ENCODE assay signal across 16 cellular contexts in genomic region chr2:216663846-216664245, GRCh38. TPM values are rescaled to one million over a fixed set of nuclear protein-coding genes. Genes with fewer than 3 reads are reported as not detected.
A peak's percentile ranks its signal among the peaks of the same experiment; 100 is the strongest.
DNase-seq lines count a peak whose midpoint lies in the region; ATAC-seq, FAIRE-seq and TF ChIP-seq lines count a peak whose summit lies in the region.
"Had no signal": no experiment of that assay in that cellular context is flagged by ENCODE, and none has a peak within 500 bp of the region (broad histone marks: within the 10 kb centered on the region; RNA-seq: fewer than 3 reads in every experiment).

No MANE protein-coding gene starts in this region.

- no peak overlapping the region for H3K56ac ChIP-seq in H1 (replicated peaks; ENCODE audit: insufficient read length, low read depth, low read length)

- H2BK20ac ChIP-seq in H1 (ENCODE audit: low read length), result no peak overlapping the region

- H3K27ac ChIP-seq in mammary epithelial cell (ENCODE audit: insufficient read depth, low read depth, low read length), result no peak overlapping the region
- no peak overlapping the region for H3K27ac ChIP-seq in breast epithelium
- H3K27ac ChIP-seq in HCT116 (ENCODE audit: low read depth, low read length), result no peak overlapping the region
- H3K27ac ChIP-seq in H1 (ENCODE audit: low read depth, low read length), result no peak overlapping the region
- no peak overlapping the region for H3K27ac ChIP-seq in osteoblast (ENCODE audit: low read depth, low read length)
- H3K27ac ChIP-seq: 22Rv1 had no signal

- ATAC-seq in HCT116, result no peak
- no peak for ATAC-seq in GM18519 (IDR thresholded peaks at IDR 0.05; ENCODE audit: low FRiP score, unreplicated experiment)
- no peak for ATAC-seq in stimulated activated memory B cell treated with anti-CD40 and anti-IgM and Interleukin-4, amounts not matched to agents 10 μg/mL and 1 μg/mL and 100 μg/mL, for 72 hours

- H3K9ac ChIP-seq in mammary epithelial cell (ENCODE audit: insufficient read depth, low read length) (no peak overlapping the region), HCT116 (ENCODE audit: low read length) (no peak overlapping the region), H1 (replicated peaks in 1 of 4; ENCODE audit: extremely low read depth in 1 of 4, low read depth in 3 of 4, low read length in 3 of 4) (no peak overlapping the region)

- no peaks in the 10 kb centered on the region for H3K27me3 ChIP-seq in mammary epithelial cell (ENCODE audit: insufficient read depth, low read length)
- H3K27me3 ChIP-seq in breast epithelium, result no peaks in the 10 kb centered on the region
- H3K27me3 ChIP-seq in HCT116 (ENCODE audit: insufficient read depth, low read length), result no peaks in the 10 kb centered on the region
- H3K27me3 ChIP-seq in H1 (replicated peaks in 1 of 4; ENCODE audit: control insufficient read depth in 3 of 4, extremely low read depth in 1 of 4, insufficient read depth in 3 of 4, low read length in 3 of 4), result no peaks in the 10 kb centered on the region
- peaks cover 6% of the 10 kb centered on the region for H3K27me3 ChIP-seq in osteoblast (ENCODE audit: insufficient read depth, low read length)

- H4K5ac ChIP-seq in H1 (ENCODE audit: insufficient read length, low read depth, low read length), result no peak overlapping the region

- TF ChIP-seq POLR2A in breast epithelium (IDR thresholded peaks at IDR 0.05), result no peak
- no peak for TF ChIP-seq POLR2A in HCT116 (IDR thresholded peaks at IDR 0.05; ENCODE audit: borderline replicate concordance, extremely low read depth, insufficient read depth, insufficient read length)
- TF ChIP-seq POLR2A in H1 (IDR thresholded peaks at IDR 0.05; ENCODE audit: control extremely low read depth in 1 of 2, low read depth in 2 of 2, low read length in 2 of 2), result no peak

- H3K23me2 ChIP-seq in H1 (ENCODE audit: low read depth, low read length), result no peaks in the 10 kb centered on the region

- peak overlapping the region; percentile 1; the same call in 1 of the 2 replicates for H4K8ac ChIP-seq in H1 (ENCODE audit: extremely low read depth, insufficient read depth, low read length)

- H2AK5ac ChIP-seq in H1 (ENCODE audit: low read depth, low read length), result no peak overlapping the region

- no peak overlapping the region for H2BK120ac ChIP-seq in H1 (replicated peaks; ENCODE audit: low read depth, low read length)

- intact Hi-C loops in mammary epithelial cell (cut with micrococcal nuclease), result loop anchor here (10.0 kb wide), 1 partner anchor 449 kb away; no protein-coding TSS in a partner anchor
- intact Hi-C loops in breast epithelium (cut with DNase I; ENCODE audit: low total_unique reads), result loop anchor here (10.0 kb wide), 1 partner anchor 559 kb away; the partner anchor contains the start of gene XRCC5
- intact Hi-C loops in HCT116 (cut with micrococcal nuclease), result loop anchor here (10.0 kb wide), 1 partner anchor 629 kb away; no protein-coding TSS in a partner anchor

- no peak for FAIRE-seq in H1 (lab: Jason Lieb, UNC)
- FAIRE-seq: GM12878, GM18507 had no signal

- RAD21 ChIA-PET in HCT116 (lab: Charles Lee; ENCODE audit: low non-redundant PET in 1 of 2, low total read pairs in 2 of 2, uncharacterized antibody in 2 of 2, unreplicated experiment in 2 of 2), result no interaction called here

- H3K79me2 ChIP-seq in mammary epithelial cell (ENCODE audit: insufficient read depth, low read length) (peaks cover 14% of the 10 kb centered on the region), HCT116 (ENCODE audit: insufficient read depth, low read length) (no peaks in the 10 kb centered on the region), H1 (ENCODE audit: control insufficient read depth in 1 of 2, insufficient read depth in 2 of 2, low read length in 2 of 2) (peaks cover 0 to 6% of the 10 kb centered on the region in 2 experiments; a peak in 1 of 4 replicates), osteoblast (ENCODE audit: insufficient read depth, low read length) (peaks cover 2% of the 10 kb centered on the region)

- H2AFZ ChIP-seq in mammary epithelial cell (ENCODE audit: low read depth, low read length) (no peak overlapping the region), HCT116 (ENCODE audit: low read depth, low read length, poor library complexity, severe bottlenecking) (no peak overlapping the region), H1 (ENCODE audit: low read length) (no peak overlapping the region), osteoblast (ENCODE audit: low read length) (no peak overlapping the region)

- H3K36me3 ChIP-seq in mammary epithelial cell (ENCODE audit: insufficient read depth, low read length) (peaks cover 15% of the 10 kb centered on the region), breast epithelium (no peaks in the 10 kb centered on the region), HCT116 (ENCODE audit: control insufficient read depth in 1 of 2, insufficient read depth in 2 of 2, low read length in 2 of 2) (peaks cover 0 to 6% of the 10 kb centered on the region in 2 experiments; a peak in 1 of 4 replicates), H1 (ENCODE audit: control insufficient read depth in 2 of 4, insufficient read depth in 4 of 4, low read length in 3 of 4) (peaks cover 6 to 25% (median 18%) of the 10 kb centered on the region in 4 experiments; a peak in 7 of 8 replicates), osteoblast (ENCODE audit: insufficient read depth, low read length) (peaks cover 15% of the 10 kb centered on the region)

- H3K4ac ChIP-seq in H1 (replicated peaks; ENCODE audit: insufficient read length, low read depth, low read length), result no peak overlapping the region

- H3K4me1 ChIP-seq in mammary epithelial cell (ENCODE audit: insufficient read depth, low read length), result peaks cover 45% of the 10 kb centered on the region
- peaks cover 0 to 9% of the 10 kb centered on the region in 2 donors for H3K4me1 ChIP-seq in breast epithelium
- H3K4me1 ChIP-seq in HCT116 (ENCODE audit: control insufficient read depth in 1 of 2, insufficient read depth in 2 of 2, low read length in 2 of 2), result no peaks in the 10 kb centered on the region
- peaks cover 0 to 13% (median 10%) of the 10 kb centered on the region in 4 experiments; a peak in 6 of 7 replicates for H3K4me1 ChIP-seq in H1 (replicated peaks in 1 of 4; ENCODE audit: control insufficient read depth in 3 of 4, insufficient read depth in 4 of 4, low read length in 3 of 4)
- H3K4me1 ChIP-seq in osteoblast (ENCODE audit: insufficient read depth, low read length), result peaks cover 14% of the 10 kb centered on the region

- H3K14ac ChIP-seq in H1 (ENCODE audit: insufficient read length), result no peak overlapping the region

- WGBS in mammary epithelial cell (ENCODE audit: low coverage, missing lambda C conversion rate), result 96% methylated on average over 6 of the region's 18 CpGs
- 95% methylated on average over 16 of the region's 18 CpGs; no CpG with 5 or more reads in 1 of the 2 experiments for WGBS in H1 (ENCODE audit: extremely low coverage in 1 of 2, insufficient coverage in 1 of 2, insufficient read length in 1 of 2, insufficient replicate concordance in 2 of 2, low coverage in 1 of 2, low lambda C conversion rate in 2 of 2, missing lambda C conversion rate in 1 of 2), 2 experiments

- H3K9me3 Mint-ChIP-seq in stimulated activated memory B cell treated with anti-CD40 and anti-IgM and Interleukin-4, amounts not matched to agents 10 μg/mL and 1 μg/mL and 100 μg/mL, for 72 hours, result no peaks in the 10 kb centered on the region
- H3K9me3 Mint-ChIP-seq: CD4-positive, alpha-beta T cell had no signal

- TF ChIP-seq CTCF in mammary epithelial cell (conservative IDR thresholded peaks at IDR 0.05 in 1 of 2, IDR thresholded peaks at IDR 0.05 in 1 of 2; ENCODE audit: extremely low read depth in 1 of 2, insufficient read depth in 1 of 2, low read depth in 1 of 2, low read length in 2 of 2) (no peak), breast epithelium (IDR thresholded peaks at IDR 0.05) (no peak), HCT116 (IDR thresholded peaks at IDR 0.05 in 2 of 3, conservative IDR thresholded peaks at IDR 0.05 in 1 of 3; ENCODE audit: borderline replicate concordance in 1 of 3, insufficient read depth in 1 of 3, low read depth in 2 of 3, low read length in 2 of 3) (no peak), H1 (IDR thresholded peaks at IDR 0.05; ENCODE audit: control extremely low read depth in 1 of 3, insufficient read depth in 1 of 3, low read depth in 1 of 3, low read length in 3 of 3) (no peak), osteoblast (IDR thresholded peaks at IDR 0.05; ENCODE audit: extremely low read depth, low read depth, low read length) (no peak)

- no peak overlapping the region for H3K27ac Mint-ChIP-seq in stimulated activated memory B cell treated with anti-CD40 and anti-IgM and Interleukin-4, amounts not matched to agents 10 μg/mL and 1 μg/mL and 100 μg/mL, for 72 hours
- H3K27ac Mint-ChIP-seq: CD4-positive, alpha-beta T cell had no signal

- H3K4me1 Mint-ChIP-seq in stimulated activated memory B cell treated with anti-CD40 and anti-IgM and Interleukin-4, amounts not matched to agents 10 μg/mL and 1 μg/mL and 100 μg/mL, for 72 hours, result peaks cover 5% of the 10 kb centered on the region

- POLR2A ChIA-PET in HCT116 (lab: Charles Lee), result no interaction called here
- POLR2A ChIA-PET in H1 (lab: Charles Lee; ENCODE audit: partially characterized antibody), result interaction anchor here (0.5 to 3.7 kb wide), 6 partner anchors 10 to 357 kb away, joined by 3 to 18 read pairs (median 4); partner anchors contain the start of gene RPL37A

- H2BK5ac ChIP-seq in H1 (ENCODE audit: low read depth, low read length), result no peak overlapping the region

- no peak overlapping the region for H2BK15ac ChIP-seq in H1 (ENCODE audit: low read length)

- in situ Hi-C loops in mammary epithelial cell (cut with MboI; ENCODE audit: low sequenced_read_pairs in 2 of 2), result no loop called here

- H3K9me3 ChIP-seq in mammary epithelial cell (replicated peaks; ENCODE audit: insufficient read depth, low read length), result no peaks in the 10 kb centered on the region
- H3K9me3 ChIP-seq in breast epithelium, result no peaks in the 10 kb centered on the region
- no peaks in the 10 kb centered on the region for H3K9me3 ChIP-seq in HCT116 (ENCODE audit: control insufficient read depth in 1 of 2, insufficient read depth in 1 of 2, low read depth in 1 of 2, low read length in 2 of 2)
- no peaks in the 10 kb centered on the region for H3K9me3 ChIP-seq in H1 (ENCODE audit: insufficient read depth in 2 of 2, low read depth in 1 of 2, low read length in 1 of 2)
- no peaks in the 10 kb centered on the region for H3K9me3 ChIP-seq in osteoblast (ENCODE audit: low read depth, low read length)

- H2BK12ac ChIP-seq in H1 (ENCODE audit: low read depth, low read length), result no peak overlapping the region

- TF ChIP-seq RAD21 in HCT116 (IDR thresholded peaks at IDR 0.05; ENCODE audit: low read depth) (no peak), H1 (IDR thresholded peaks at IDR 0.05 in 1 of 2, conservative IDR thresholded peaks at IDR 0.05 in 1 of 2; ENCODE audit: low read depth in 2 of 2, low read length in 2 of 2) (no peak)

- H3K79me1 ChIP-seq in H1 (ENCODE audit: low read depth, low read length), result peaks cover 5% of the 10 kb centered on the region; the same call in 1 of the 2 replicates

- H3K27me3 Mint-ChIP-seq in stimulated activated memory B cell treated with anti-CD40 and anti-IgM and Interleukin-4, amounts not matched to agents 10 μg/mL and 1 μg/mL and 100 μg/mL, for 72 hours, result peaks cover 38% of the 10 kb centered on the region

- dilution Hi-C loops in mammary epithelial cell (cut with HindIII; ENCODE audit: low sequenced_read_pairs), result no loop called here

- DNase-seq in mammary epithelial cell, result no peak
- no peak for DNase-seq in breast epithelium (ENCODE audit: low spot score in 2 of 2)
- DNase-seq in HCT116 (ENCODE audit: low read depth, low spot score), result no peak
- no peak for DNase-seq in H1 (ENCODE audit: low read depth in 1 of 2, low spot score in 2 of 2)
- DNase-seq in osteoblast (ENCODE audit: insufficient read length, low spot score, missing footprints), result peak; percentile 17
- DNase-seq in anterior cingulate cortex (lab: John Stamatoyannopoulos, UW), result no peak
- DNase-seq: AML-193; C1 segment of cervical spinal cord; CD4-positive, alpha-beta T cell; DMS79; HCEC 1CT had no signal

- no peak overlapping the region for H3K23ac ChIP-seq in H1 (ENCODE audit: insufficient read length)

- H4K91ac ChIP-seq in H1 (replicated peaks; ENCODE audit: insufficient read length, low read length), result no peak overlapping the region

- no peak overlapping the region for H3K4me3 ChIP-seq in mammary epithelial cell (replicated peaks in 1 of 3; ENCODE audit: insufficient read depth in 1 of 3, low read depth in 2 of 3, low read length in 3 of 3)
- H3K4me3 ChIP-seq in breast epithelium, result no peak overlapping the region
- H3K4me3 ChIP-seq in HCT116 (replicated peaks in 1 of 2; ENCODE audit: low read depth in 1 of 2, low read length in 2 of 2), result no peak overlapping the region
- no peak overlapping the region for H3K4me3 ChIP-seq in H1 (ENCODE audit: extremely low read depth in 1 of 4, insufficient read depth in 2 of 4, low read depth in 3 of 4, low read length in 4 of 4)
- no peak overlapping the region for H3K4me3 ChIP-seq in osteoblast (ENCODE audit: insufficient read depth, low read length)
- H3K4me3 ChIP-seq: GM12878 had no signal

- H3K36me3 Mint-ChIP-seq in stimulated activated memory B cell treated with anti-CD40 and anti-IgM and Interleukin-4, amounts not matched to agents 10 μg/mL and 1 μg/mL and 100 μg/mL, for 72 hours, result no peaks in the 10 kb centered on the region

- TF ChIP-seq EP300 in H1 (IDR thresholded peaks at IDR 0.05; ENCODE audit: borderline replicate concordance in 1 of 2, low read depth in 2 of 2, low read length in 2 of 2), result no peak

- H3K18ac ChIP-seq in H1 (ENCODE audit: extremely low read depth, low read length), result no peak overlapping the region

- no peaks in the 10 kb centered on the region for H4K20me1 ChIP-seq in mammary epithelial cell (ENCODE audit: insufficient read depth, low read length)
- H4K20me1 ChIP-seq in HCT116 (ENCODE audit: insufficient read depth), result no peaks in the 10 kb centered on the region
- H4K20me1 ChIP-seq in H1 (replicated peaks in 1 of 2; ENCODE audit: control insufficient read depth in 1 of 2, insufficient read depth in 2 of 2, low read length in 2 of 2), result peaks cover 3% of the 10 kb centered on the region in 2 experiments
- H4K20me1 ChIP-seq in osteoblast (ENCODE audit: insufficient read depth, low read length), result no peaks in the 10 kb centered on the region

- CTCF ChIA-PET in mammary epithelial cell (lab: Charles Lee; ENCODE audit: low non-redundant PET), result no interaction called here
- CTCF ChIA-PET in HCT116 (lab: Charles Lee), result interaction anchor here (1.0 to 10.4 kb wide), 2 partner anchors 17 to 146 kb away, joined by 3 to 142 read pairs; no protein-coding TSS in a partner anchor
- CTCF ChIA-PET in H1 (lab: Charles Lee; ENCODE audit: partially characterized antibody), result interaction anchor here (0.8 to 15.9 kb wide), 14 partner anchors 17 to 441 kb away, joined by 3 to 493 read pairs (median 3); no protein-coding TSS in a partner anchor

- BruUV-seq in mammary epithelial cell (replicated peaks; lab: Mats Ljungman, UMichigan), result TSS peak; percentile 88
- BruUV-seq in HCT116 (replicated peaks; lab: Mats Ljungman, UMichigan), result TSS peak; percentile 71

- no peaks in the 10 kb centered on the region for H3K9me2 ChIP-seq in HCT116 (ENCODE audit: insufficient read depth)

- H3K4me2 ChIP-seq in mammary epithelial cell (ENCODE audit: insufficient read depth, low read depth, low read length) (no peak overlapping the region), HCT116 (ENCODE audit: low read length) (no peak overlapping the region), H1 (ENCODE audit: insufficient read depth in 1 of 2, low read depth in 2 of 2, low read length in 2 of 2) (no peak overlapping the region), osteoblast (ENCODE audit: insufficient read depth, low read length) (no peak overlapping the region)

- H3K4me3 Mint-ChIP-seq in stimulated activated memory B cell treated with anti-CD40 and anti-IgM and Interleukin-4, amounts not matched to agents 10 μg/mL and 1 μg/mL and 100 μg/mL, for 72 hours, result no peak overlapping the region
- H3K4me3 Mint-ChIP-seq: CD4-positive, alpha-beta T cell had no signal

RNA-seq across cellular contexts. Expression of gene IGFBP2, which starts 30.6 kb away (rescaled TPM):
- total RNA-seq in mammary epithelial cell (1,000 to 10,000 TPM in 1 of 2 donors, 100 to 1,000 TPM in 1; 782 to 1,729 TPM), breast epithelium (100 to 1,000 TPM in 2 of 3 donors, 10 to 100 TPM in 1; 16.0 to 131 (median 115) TPM), HCT116 (2021; ENCODE audit: unreplicated experiment) (143 TPM), osteoblast (6.5 and 11.2 TPM in 2 replicates)
- polyA plus RNA-seq in mammary epithelial cell (501 TPM), H1 (2011; rRNA removed) (782 and 980 TPM in 2 replicates)
- 221 TPM for polyA minus RNA-seq in mammary epithelial cell
- 167 and 179 TPM in 2 replicates for polyA plus RNA-seq in HCT116 (2012)
- 322 and 326 TPM in 2 replicates for total RNA-seq in H1 (2021; fragmentation: NEBNext Ultra II Directional; extraction: Animal tissue kit (Norgen Biotek cat#: 25700))
- polyA plus RNA-seq in H1 (2011; cell fraction: cytosol; rRNA removed), result 607 TPM
- polyA plus RNA-seq in H1 (2011; cell fraction: nucleus; rRNA removed), result 562 TPM
- polyA plus RNA-seq in H1 (2012, experiment 1 of 2), result 269 to 492 TPM (median 434 TPM) in 4 replicates
- polyA plus RNA-seq in H1 (2012, experiment 2 of 2), result 469 TPM
- 853 TPM for polyA plus RNA-seq in H1 (2013, experiment 1 of 2)
- polyA plus RNA-seq in H1 (2013, experiment 2 of 2), result 787 TPM
- 98.8 and 122 TPM in 2 replicates for polyA minus RNA-seq in H1 (2011; rRNA and poly(A)+ RNA removed)
- 242 TPM for polyA minus RNA-seq in H1 (2011; cell fraction: cytosol; rRNA and poly(A)+ RNA removed)
- 141 TPM for polyA minus RNA-seq in H1 (2011; cell fraction: nucleus; rRNA and poly(A)+ RNA removed)
- total RNA-seq: CD4-positive, alpha-beta T cell had no signal

RNA-seq across cellular contexts. Expression of gene IGFBP5, which starts 31.5 kb away (rescaled TPM):
- total RNA-seq in mammary epithelial cell (100 to 1,000 TPM in 1 of 2 donors, under 1 TPM in 1; 0.07 to 266 TPM), breast epithelium (1,000 to 10,000 TPM in 1 of 3 donors, 100 to 1,000 TPM in 2; 161 to 1,107 (median 177) TPM), HCT116 (2021; ENCODE audit: unreplicated experiment) (3.9 TPM), osteoblast (12.3 and 29.5 TPM in 2 replicates)
- polyA plus RNA-seq in mammary epithelial cell (0.11 TPM), H1 (2011; rRNA removed) (2.2 and 4.4 TPM in 2 replicates)
- not detected for polyA minus RNA-seq in mammary epithelial cell
- polyA plus RNA-seq in HCT116 (2012), result 0.01 TPM in 2 replicates
- 2.0 and 2.5 TPM in 2 replicates for total RNA-seq in H1 (2021; fragmentation: NEBNext Ultra II Directional; extraction: Animal tissue kit (Norgen Biotek cat#: 25700))
- 2.9 TPM for polyA plus RNA-seq in H1 (2011; cell fraction: cytosol; rRNA removed)
- 3.6 TPM for polyA plus RNA-seq in H1 (2011; cell fraction: nucleus; rRNA removed)
- 1.7 to 2.1 TPM (median 2.0 TPM) in 4 replicates for polyA plus RNA-seq in H1 (2012, experiment 1 of 2)
- polyA plus RNA-seq in H1 (2012, experiment 2 of 2), result 1.0 TPM
- polyA plus RNA-seq in H1 (2013, experiment 1 of 2), result 2.8 TPM
- 3.4 TPM for polyA plus RNA-seq in H1 (2013, experiment 2 of 2)
- polyA minus RNA-seq in H1 (2011; rRNA and poly(A)+ RNA removed), result 2.0 and 3.6 TPM in 2 replicates
- 2.9 TPM for polyA minus RNA-seq in H1 (2011; cell fraction: cytosol; rRNA and poly(A)+ RNA removed)
- 2.8 TPM for polyA minus RNA-seq in H1 (2011; cell fraction: nucleus; rRNA and poly(A)+ RNA removed)
- total RNA-seq: CD4-positive, alpha-beta T cell had no signal
- polyA plus RNA-seq: GM12878 had no signal
